ENCODE assay signal across 20 cellular contexts in genomic region chr3:48077835-48078234, GRCh38.
DNase-seq lines count a peak whose midpoint lies in the region; ATAC-seq, FAIRE-seq and TF ChIP-seq lines count a peak whose summit lies in the region.
"Had no signal": no experiment of that assay in that cellular context is flagged by ENCODE, and none has a peak within 500 bp of the region (broad histone marks: within the 10 kb centered on the region; RNA-seq: fewer than 3 reads in every experiment).

No MANE protein-coding gene starts in this region.

- H3K27me3 Mint-ChIP-seq in HFFc6 (ENCODE audit: insufficient read depth) (no peaks in the 10 kb centered on the region), glutamatergic neuron (ENCODE audit: unreplicated experiment) (no peaks in the 10 kb centered on the region)

- TF ChIP-seq CTCF in AG04449 (IDR thresholded peaks at IDR 0.05; ENCODE audit: insufficient read depth, low read length, missing control alignments) (no peak), HFFc6 (IDR thresholded peaks at IDR 0.05) (no peak), GM12878 (IDR thresholded peaks at IDR 0.05 in 2 of 3, conservative IDR thresholded peaks at IDR 0.05 in 1 of 3; ENCODE audit: control insufficient read depth in 2 of 3, extremely low read depth in 1 of 3, insufficient read depth in 1 of 3, low read depth in 3 of 3, low read length in 3 of 3) (no peak), foreskin keratinocyte (conservative IDR thresholded peaks at IDR 0.05) (no peak), glutamatergic neuron (IDR thresholded peaks at IDR 0.05; ENCODE audit: partially characterized antibody, unreplicated experiment) (no peak)

- no peak for TF ChIP-seq EP300 in GM12878 (IDR thresholded peaks at IDR 0.05; ENCODE audit: borderline replicate concordance in 1 of 2, control insufficient read depth in 1 of 2, low read depth in 2 of 2, low read length in 2 of 2)

- H3K4me1 Mint-ChIP-seq in HFFc6 (ENCODE audit: low read depth) (peaks cover 30% of the 10 kb centered on the region), glutamatergic neuron (ENCODE audit: low read depth, unreplicated experiment) (no peaks in the 10 kb centered on the region)

- SMC1A ChIA-PET in GM12878 (lab: Charles Lee; ENCODE audit: uncharacterized antibody, unreplicated experiment): no interaction called here

- no peak for TF ChIP-seq POLR2A in GM12878 (IDR thresholded peaks at IDR 0.05; ENCODE audit: low read depth, low read length)

- ATAC-seq in GM12878 (no peak), foreskin keratinocyte (no peak), GM21737 (IDR thresholded peaks at IDR 0.05; ENCODE audit: unreplicated experiment) (no peak), GM19023 (IDR thresholded peaks at IDR 0.05; ENCODE audit: unreplicated experiment) (no peak)
- ATAC-seq: activated naive CD4-positive, alpha-beta T cell treated with anti-CD3 and anti-CD28 coated beads, Interleukin-2, amount 50 U/mL, for 72 hours; upper lobe of right lung had no signal

- RAD21 ChIA-PET in GM12878 (lab: Charles Lee; ENCODE audit: unreplicated experiment): no interaction called here

- H3K27ac Mint-ChIP-seq in HFFc6 (peak overlapping the region; percentile 57), glutamatergic neuron (ENCODE audit: unreplicated experiment) (no peak overlapping the region)
- H3K27ac Mint-ChIP-seq: activated naive CD4-positive, alpha-beta T cell treated with anti-CD3 and anti-CD28 coated beads, Interleukin-2, amount 50 U/mL, for 72 hours had no signal

- TSS peak; percentile 15 for BruUV-seq in GM12878 (replicated peaks; lab: Mats Ljungman, UMichigan)

- no peak overlapping the region for H2AFZ ChIP-seq in GM12878 (ENCODE audit: control insufficient read depth, low read depth, low read length)

- CTCF ChIA-PET in AG04449 (lab: Yijun Ruan, JAX) (no interaction called here), GM12878 (lab: Yijun Ruan, JAX) (no interaction called here)

- POLR2A ChIA-PET in AG04449 (lab: Yijun Ruan, JAX) (interaction anchor here (1.0 kb wide), 1 partner anchor 11 kb away, joined by 3 read pairs; no protein-coding TSS in a partner anchor), GM12878 (lab: Charles Lee) (no interaction called here)

- intact Hi-C loops in GM12878 (cut with micrococcal nuclease; ENCODE audit: unreplicated experiment): no loop called here

- H3K4me3 Mint-ChIP-seq in HFFc6: peak overlapping the region; percentile 23; the same call in 1 of the 2 replicates
- H3K4me3 Mint-ChIP-seq in glutamatergic neuron (ENCODE audit: unreplicated experiment): no peak overlapping the region

- no peak for TF ChIP-seq RAD21 in GM12878 (IDR thresholded peaks at IDR 0.05; ENCODE audit: insufficient read depth, low read depth, low read length)

- FAIRE-seq in GM12878 (lab: Jason Lieb, UNC): no peak
- FAIRE-seq: endometrium, GM18507 had no signal

- peaks cover 0 to 2% of the 10 kb centered on the region in 2 experiments; a peak in 1 of 4 replicates for H3K36me3 ChIP-seq in GM12878 (ENCODE audit: control insufficient read depth in 2 of 2, insufficient read depth in 2 of 2, low read length in 1 of 2)

- DNase-seq in AG04449 (ENCODE audit: low read depth, low spot score): peak; percentile 37
- peak; percentile 62 for DNase-seq in HFFc6
- no peak for DNase-seq in GM12878 (ENCODE audit: low read depth, low spot score)
- peak; percentile 52 to 74 for DNase-seq in foreskin keratinocyte
- no peak for DNase-seq in glutamatergic neuron
- DNase-seq in NCI-H446 (lab: John Stamatoyannopoulos, UW): no peak
- DNase-seq: ACHN; activated CD4-positive, alpha-beta T cell treated with anti-CD3 and anti-CD28 coated beads for 48 hours; central memory CD4-positive, alpha-beta T cell; kidney glomerular epithelial cell; NCI-H1417 treated with DMSO at 0.1 percent for 48 hours; occipital lobe; SJCRH30; upper lobe of right lung had no signal

- peaks cover 13% of the 10 kb centered on the region for H3K36me3 Mint-ChIP-seq in HFFc6 (ENCODE audit: low read depth)
- no peaks in the 10 kb centered on the region for H3K36me3 Mint-ChIP-seq in glutamatergic neuron (ENCODE audit: unreplicated experiment)
- H3K36me3 Mint-ChIP-seq: activated naive CD4-positive, alpha-beta T cell treated with anti-CD3 and anti-CD28 coated beads, Interleukin-2, amount 50 U/mL, for 72 hours had no signal

- H3K27me3 ChIP-seq in GM12878 (replicated peaks in 1 of 2; ENCODE audit: control insufficient read depth in 2 of 2, insufficient read depth in 2 of 2, low read length in 1 of 2) (no peaks in the 10 kb centered on the region), foreskin keratinocyte (no peaks in the 10 kb centered on the region)
- H3K27me3 ChIP-seq: SJCRH30, upper lobe of right lung had no signal

- 77% methylated on average over 2 of the region's 2 CpGs for WGBS in GM12878 (ENCODE audit: insufficient coverage, insufficient replicate concordance, low lambda C conversion rate, missing lambda C conversion rate)

- no peak overlapping the region for H3K4me2 ChIP-seq in GM12878 (ENCODE audit: control insufficient read depth, insufficient read depth)

- no peak overlapping the region for H3K4me3 ChIP-seq in AG04449 (ENCODE audit: low read depth, low read length)
- H3K4me3 ChIP-seq in GM12878: no peak overlapping the region
- H3K4me3 ChIP-seq: SJCRH30, upper lobe of right lung had no signal

- H4K20me1 ChIP-seq in GM12878 (ENCODE audit: control insufficient read depth, insufficient read depth): no peaks in the 10 kb centered on the region

- H3K9ac ChIP-seq in GM12878 (ENCODE audit: control insufficient read depth, insufficient read depth, low read length): no peak overlapping the region

- no peaks in the 10 kb centered on the region for H3K9me3 ChIP-seq in GM12878 (replicated peaks; ENCODE audit: control insufficient read depth, insufficient read depth, low read length)
- H3K9me3 ChIP-seq: SJCRH30, upper lobe of right lung had no signal

- H3K4me1 ChIP-seq in GM12878 (ENCODE audit: control insufficient read depth, insufficient read depth, low read length): no peaks in the 10 kb centered on the region
- H3K4me1 ChIP-seq in foreskin keratinocyte: peaks cover 18% of the 10 kb centered on the region
- H3K4me1 ChIP-seq: SJCRH30, upper lobe of right lung had no signal

- peaks cover 63% of the 10 kb centered on the region for H3K79me2 ChIP-seq in GM12878 (ENCODE audit: control insufficient read depth, insufficient read depth, low read length)

- H3K9me3 Mint-ChIP-seq in HFFc6 (no peaks in the 10 kb centered on the region), glutamatergic neuron (ENCODE audit: unreplicated experiment) (no peaks in the 10 kb centered on the region)
- H3K9me3 Mint-ChIP-seq: activated naive CD4-positive, alpha-beta T cell treated with anti-CD3 and anti-CD28 coated beads, Interleukin-2, amount 50 U/mL, for 72 hours had no signal

- in situ Hi-C loops in GM12878 (cut with MboI): no loop called here

- H3K27ac ChIP-seq in GM12878 (ENCODE audit: control insufficient read depth, insufficient read depth) (no peak overlapping the region), foreskin keratinocyte (no peak overlapping the region)
- H3K27ac ChIP-seq: HL-60, SJCRH30, upper lobe of right lung had no signal

TF ChIP-seq in GM12878, 131 proteins besides CTCF, POLR2A, EP300 and RAD21 (continues in another document):
- TF ChIP-seq PML (IDR thresholded peaks at IDR 0.05; ENCODE audit: low read length): no peak
- TF ChIP-seq ZBTB40 (IDR thresholded peaks at IDR 0.05; ENCODE audit: borderline replicate concordance): no peak
- TF ChIP-seq IRF5 (IDR thresholded peaks at IDR 0.05; ENCODE audit: borderline replicate concordance): no peak

Comparison
In these comparisons a context has a peak if more than half of its experiments do, and no peak if none do; other contexts are left out.
1. DNase-seq: peak in AG04449 (single experiment), HFFc6 (single experiment) and foreskin keratinocyte (2 of 2); none in GM12878 (single experiment), glutamatergic neuron (single experiment) and NCI-H446 (0 of 2).